ENCODE assay signal across 2 cellular contexts in genomic region chr10:14560794-14561765, GRCh38.
TF ChIP-seq lines count a peak whose summit lies in the region.

No MANE protein-coding gene starts in this region.

TF ChIP-seq in liver, 16 proteins besides CTCF, POLR2A, EP300 and RAD21 (continued from another document):
- TF ChIP-seq ZBTB33 (IDR thresholded peaks at IDR 0.05) (no peak), FOXA1 (IDR thresholded peaks at IDR 0.05) (no peak), NR2F2 (IDR thresholded peaks at IDR 0.05) (no peak), TAF1 (conservative IDR thresholded peaks at IDR 0.05) (no peak), EGR1 (IDR thresholded peaks at IDR 0.05; ENCODE audit: low read depth in 2 of 2) (no peak), HNF4A (conservative IDR thresholded peaks at IDR 0.05) (no peak), YY1 (IDR thresholded peaks at IDR 0.05) (no peak), JUND (IDR thresholded peaks at IDR 0.05) (no peak), GABPA (IDR thresholded peaks at IDR 0.05 in 1 of 2, conservative IDR thresholded peaks at IDR 0.05 in 1 of 2) (no peak)

TF ChIP-seq in HepG2, 621 proteins besides CTCF, POLR2A, EP300 and RAD21 (continued from another document):
- TF ChIP-seq MTF2 (CRISPR knock-in tag; IDR thresholded peaks at IDR 0.05; ENCODE audit: borderline replicate concordance), result no peak
- no peak for TF ChIP-seq ZNF362 (CRISPR knock-in tag; IDR thresholded peaks at IDR 0.05; ENCODE audit: borderline replicate concordance)
